ENCODE assay signal across 19 cellular contexts in the genomic region with DNA sequence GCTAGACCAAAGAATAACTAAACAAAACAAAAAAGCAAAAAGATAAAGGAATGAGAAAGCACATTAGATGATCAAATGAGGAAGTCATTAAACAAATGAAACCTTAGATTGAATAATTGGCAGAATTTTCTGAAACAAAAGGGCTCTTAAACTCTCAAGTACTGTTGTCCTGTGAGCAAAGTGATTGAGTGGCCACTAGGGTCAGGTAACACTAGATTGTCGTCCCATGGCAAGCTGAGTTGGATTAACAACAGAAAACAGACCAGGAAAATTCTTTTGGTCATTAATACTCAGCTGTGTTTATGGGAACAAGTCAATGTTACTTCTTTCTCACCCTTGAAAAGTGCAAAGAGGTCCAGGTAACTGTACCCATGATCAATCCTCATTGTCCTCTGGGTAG.
"Had no signal": no experiment of that assay in that cellular context is flagged by ENCODE, and none has a peak within 500 bp of the region (broad histone marks: within the 10 kb centered on the region; RNA-seq: fewer than 3 reads in every experiment).

No MANE protein-coding gene starts in this region.

- H3K36me3 ChIP-seq: heart left ventricle, spleen, tibial artery had no signal

- H3K9me3 Mint-ChIP-seq: stimulated activated memory B cell treated with anti-CD40 and anti-IgM and Interleukin-4, amounts not matched to agents 10 μg/mL and 1 μg/mL and 100 μg/mL, for 72 hours; stimulated activated naive CD8-positive, alpha-beta T cell treated with anti-CD3 and anti-CD28 coated beads, Interleukin-15, Interleukin-2, amounts not matched to agents 100 ng/mL and 50 ng/mL, for 24 hours had no signal

- H3K27me3 Mint-ChIP-seq: stimulated activated memory B cell treated with anti-CD40 and anti-IgM and Interleukin-4, amounts not matched to agents 10 μg/mL and 1 μg/mL and 100 μg/mL, for 72 hours; stimulated activated naive CD8-positive, alpha-beta T cell treated with anti-CD3 and anti-CD28 coated beads, Interleukin-15, Interleukin-2, amounts not matched to agents 100 ng/mL and 50 ng/mL, for 24 hours had no signal

- ATAC-seq: heart left ventricle; left cardiac atrium; mucosa of descending colon; naive thymus-derived CD8-positive, alpha-beta T cell; sciatic nerve; stimulated activated memory B cell treated with anti-CD40 and anti-IgM and Interleukin-4, amounts not matched to agents 10 μg/mL and 1 μg/mL and 100 μg/mL, for 72 hours had no signal

- H3K4me1 Mint-ChIP-seq: naive thymus-derived CD8-positive, alpha-beta T cell; stimulated activated memory B cell treated with anti-CD40 and anti-IgM and Interleukin-4, amounts not matched to agents 10 μg/mL and 1 μg/mL and 100 μg/mL, for 72 hours had no signal

- H3K4me1 ChIP-seq: heart left ventricle, parathyroid adenoma, spleen, tibial artery had no signal

- H3K4me3 ChIP-seq: coronary artery, heart left ventricle, mucosa of descending colon, spleen, tibial artery had no signal

- H3K4me3 Mint-ChIP-seq: naive thymus-derived CD8-positive, alpha-beta T cell; stimulated activated memory B cell treated with anti-CD40 and anti-IgM and Interleukin-4, amounts not matched to agents 10 μg/mL and 1 μg/mL and 100 μg/mL, for 72 hours; stimulated activated naive CD8-positive, alpha-beta T cell treated with anti-CD3 and anti-CD28 coated beads, Interleukin-15, Interleukin-2, amounts not matched to agents 100 ng/mL and 50 ng/mL, for 24 hours had no signal

- H3K9ac ChIP-seq: parathyroid adenoma had no signal

- H3K27ac ChIP-seq: coronary artery, heart left ventricle, parathyroid adenoma, spleen, tibial artery had no signal

- H3K9me3 ChIP-seq: tibial artery had no signal

- DNase-seq: central memory CD4-positive, alpha-beta T cell; effector CD4-positive, alpha-beta T cell; heart left ventricle; hypothalamus; kidney; left cardiac atrium; mammary epithelial cell; mucosa of descending colon; naive thymus-derived CD8-positive, alpha-beta T cell; spleen; stimulated activated CD4-positive, alpha-beta T cell treated with anti-CD3 and anti-CD28 coated beads, Interleukin-15, amount 100 ng/mL, for 24 hours; stimulated activated CD4-positive, alpha-beta T cell treated with anti-CD3 and anti-CD28 coated beads, Interleukin-1b, Interleukin-23, amount 100 ng/mL, for 48 hours; stimulated activated CD4-positive, alpha-beta T cell treated with anti-CD3 and anti-CD28 coated beads, Interleukin-4, amount 100 ng/mL, for 24 hours; tibial artery had no signal

- H3K27ac Mint-ChIP-seq: naive thymus-derived CD8-positive, alpha-beta T cell; stimulated activated memory B cell treated with anti-CD40 and anti-IgM and Interleukin-4, amounts not matched to agents 10 μg/mL and 1 μg/mL and 100 μg/mL, for 72 hours; stimulated activated naive CD8-positive, alpha-beta T cell treated with anti-CD3 and anti-CD28 coated beads, Interleukin-15, Interleukin-2, amounts not matched to agents 100 ng/mL and 50 ng/mL, for 24 hours had no signal

- H3K36me3 Mint-ChIP-seq: naive thymus-derived CD8-positive, alpha-beta T cell; stimulated activated memory B cell treated with anti-CD40 and anti-IgM and Interleukin-4, amounts not matched to agents 10 μg/mL and 1 μg/mL and 100 μg/mL, for 72 hours had no signal

- H3K27me3 ChIP-seq: heart left ventricle, spleen, tibial artery had no signal
